ENCODE assay signal across 15 cellular contexts in the genomic region with DNA sequence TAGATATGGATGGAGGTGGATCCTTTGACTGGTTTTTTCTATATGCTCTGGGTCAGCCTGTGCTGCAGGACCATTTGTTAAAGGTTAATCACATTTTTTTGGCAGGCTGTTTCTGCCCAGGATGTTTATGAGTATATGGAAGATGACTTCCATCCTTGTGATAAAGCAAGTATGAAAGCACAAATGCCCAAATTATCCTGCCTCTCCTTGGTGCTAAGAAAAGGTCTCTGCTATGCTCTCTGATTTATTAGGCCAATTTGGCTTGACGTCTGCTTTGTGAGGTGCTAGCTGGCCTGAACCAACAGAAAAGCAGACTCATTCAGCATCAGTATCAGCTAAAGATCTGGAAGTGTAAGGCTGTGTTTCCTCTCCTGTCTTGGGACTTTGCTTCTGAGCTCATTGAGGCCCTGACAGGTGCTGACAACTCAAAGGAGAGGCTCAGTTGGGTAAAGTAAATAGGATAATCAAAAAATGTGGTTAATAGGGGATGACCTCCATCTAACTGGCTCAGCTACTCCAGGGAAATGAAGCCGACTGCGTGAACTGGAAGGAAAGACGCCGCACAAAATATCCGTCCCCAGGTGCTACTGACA. TPM values are rescaled to one million over a fixed set of nuclear protein-coding genes. Genes with fewer than 3 reads are reported as not detected.
A peak's percentile ranks its signal among the peaks of the same experiment; 100 is the strongest.
DNase-seq lines count a peak whose midpoint lies in the region; ATAC-seq and TF ChIP-seq lines count a peak whose summit lies in the region.
"Had no signal": no experiment of that assay in that cellular context is flagged by ENCODE, and none has a peak within 500 bp of the region (broad histone marks: within the 10 kb centered on the region; RNA-seq: fewer than 3 reads in every experiment).

No MANE protein-coding gene starts in this region.

- peaks cover 11 to 41% of the 10 kb centered on the region in 2 donors for H3K4me1 ChIP-seq in left lung
- peaks cover 2 to 75% (median 60%) of the 10 kb centered on the region in 4 donors for H3K4me1 ChIP-seq in sigmoid colon

- H3K27ac ChIP-seq in left lung (peak overlapping the region; percentile 39 to 51), sigmoid colon (peak overlapping the region; percentile 56 to 74 (median 70))

- TF ChIP-seq CTCF in left lung (IDR thresholded peaks at IDR 0.05) = no peak
- no peak for TF ChIP-seq CTCF in sigmoid colon (IDR thresholded peaks at IDR 0.05)

- DNase-seq in DMS53 treated with DMSO at 0.1 percent for 48 hours (lab: John Stamatoyannopoulos, UW; ENCODE audit: unreplicated experiment) (peak; percentile 96), SK-N-DZ (ENCODE audit: low spot score) (peak; percentile 87), left lung (no peak), sigmoid colon (no peak), SKM-1 treated with dmso at 0.1 percent for 144 hours (lab: John Stamatoyannopoulos, UW; ENCODE audit: unreplicated experiment) (no peak), sciatic nerve (ENCODE audit: low spot score) (no peak), T-helper 2 cell (no peak)
- DNase-seq: activated CD4-positive, CD25-positive, alpha-beta regulatory T cell treated with anti-CD3 and anti-CD28 coated beads, Interleukin-2, amount 50 U/mL, for 72 hours; cortex of kidney; esophagus squamous epithelium; HCEC 1CT; T-helper 1 cell had no signal

- H3K4me3 ChIP-seq in left lung (no peak overlapping the region), sigmoid colon (no peak overlapping the region)
- H3K4me3 ChIP-seq: esophagus squamous epithelium, lung, upper lobe of right lung had no signal

- H3K27me3 ChIP-seq in left lung = peaks cover 0 to 7% of the 10 kb centered on the region in 2 donors
- H3K27me3 ChIP-seq in sigmoid colon = no peaks in the 10 kb centered on the region
- H3K27me3 ChIP-seq: esophagus squamous epithelium, upper lobe of right lung had no signal

- ATAC-seq in left lung (peak; percentile 1), sciatic nerve (no peak), HG02678 (IDR thresholded peaks at IDR 0.05; ENCODE audit: unreplicated experiment) (no peak)

- TF ChIP-seq POLR2A in sigmoid colon (IDR thresholded peaks at IDR 0.05) = no peak

- WGBS in sigmoid colon, 2 donors = 19 to 76% methylated on average over 6 of the region's 6 CpGs

- intact Hi-C loops in left lung (cut with DNase I) = loop anchor here in 1 of 2 donors (5.0 kb wide), 1 partner anchor 140 kb away; no protein-coding TSS in a partner anchor
- intact Hi-C loops in sigmoid colon (cut with DNase I) = loop anchor here (5.0 kb wide), 2 partner anchors 60 to 210 kb away; a partner anchor contains a TSS
- intact Hi-C loops in sciatic nerve (cut with DNase I) = no loop called here

- peaks cover 0 to 44% of the 10 kb centered on the region in 2 donors for H3K36me3 ChIP-seq in left lung
- peaks cover 17 to 28% (median 22%) of the 10 kb centered on the region in 4 donors for H3K36me3 ChIP-seq in sigmoid colon

- TF ChIP-seq EP300 in sigmoid colon (IDR thresholded peaks at IDR 0.05) = no peak

- H3K9me3 ChIP-seq in left lung (no peaks in the 10 kb centered on the region), sigmoid colon (no peaks in the 10 kb centered on the region)
- H3K9me3 ChIP-seq: esophagus squamous epithelium, upper lobe of right lung had no signal

RNA-seq across cellular contexts. Expression of a gene that starts 15.2 kb away (rescaled TPM):
- polyA plus RNA-seq in SK-N-DZ (2014; cell fraction: cytosol; rRNA removed) = 40.5 and 44.8 TPM in 2 replicates
- 17.1 and 19.5 TPM in 2 replicates for polyA plus RNA-seq in SK-N-DZ (2014; cell fraction: nucleus; rRNA removed)
- 10 to 100 TPM; 42.2 to 47.1 TPM for total RNA-seq in left lung
- total RNA-seq in sigmoid colon = 10 to 100 TPM; 51.2 to 76.3 (median 63.7) TPM
- polyA plus RNA-seq in sigmoid colon = 10 to 100 TPM; 12.3 to 14.4 (median 12.9) TPM
- total RNA-seq in sciatic nerve = 106 TPM

RNA-seq across cellular contexts. Expression of a gene that starts 26.9 kb away (rescaled TPM):
- 165 and 184 TPM in 2 replicates for polyA plus RNA-seq in SK-N-DZ (2014; cell fraction: cytosol; rRNA removed)
- 1,147 and 2,499 TPM in 2 replicates for polyA plus RNA-seq in SK-N-DZ (2014; cell fraction: nucleus; rRNA removed)
- total RNA-seq in left lung (10 to 100 TPM; 76.1 to 89.2 TPM), sigmoid colon (100 to 1,000 TPM in 1 of 4 donors, 10 to 100 TPM in 3; 65.6 to 165 (median 76.2) TPM), sciatic nerve (229 TPM)
- polyA plus RNA-seq in sigmoid colon = 100 to 1,000 TPM in 1 of 3 donors, 10 to 100 TPM in 2; 43.2 to 188 (median 70.8) TPM

RNA-seq across cellular contexts. Expression of a gene that starts 57.9 kb away (rescaled TPM):
- polyA plus RNA-seq in SK-N-DZ (2014; cell fraction: cytosol; rRNA removed) = 0.57 and 0.93 TPM in 2 replicates
- 0.82 and 2.0 TPM in 2 replicates for polyA plus RNA-seq in SK-N-DZ (2014; cell fraction: nucleus; rRNA removed)
- total RNA-seq in left lung (100 to 1,000 TPM in 1 of 2 donors, 10 to 100 TPM in 1; 52.3 to 120 TPM), sigmoid colon (1 to 10 TPM in 3 of 4 donors, under 1 TPM in 1; 0.71 to 2.6 (median 1.8) TPM), sciatic nerve (5.4 TPM)
- polyA plus RNA-seq in sigmoid colon = 10 to 100 TPM; 11.4 to 94.1 (median 12.3) TPM

Comparison
In these comparisons a context has a peak if more than half of its experiments do, and no peak if none do; other contexts are left out.
1. DNase-seq: peak in DMS53 treated with DMSO at 0.1 percent for 48 hours (single experiment) and SK-N-DZ (single experiment); none in left lung (0 of 2), sigmoid colon (single experiment), SKM-1 treated with dmso at 0.1 percent for 144 hours (single experiment), sciatic nerve (single experiment) and T-helper 2 cell (0 of 5).